In genomic region chr20:61494763-61495595, GRCh38 we compare ENCODE assay signal across 17 cellular contexts.
DNase-seq lines count a peak whose midpoint lies in the region; ATAC-seq and TF ChIP-seq lines count a peak whose summit lies in the region.
"Had no signal": no experiment of that assay in that cellular context is flagged by ENCODE, and none has a peak within 500 bp of the region (broad histone marks: within the 10 kb centered on the region; RNA-seq: fewer than 3 reads in every experiment).

No MANE protein-coding gene starts in this region.

- peak overlapping the region; percentile 24 for H3K27ac Mint-ChIP-seq in endodermal cell
- H3K27ac Mint-ChIP-seq in osteocyte (ENCODE audit: unreplicated experiment): no peak overlapping the region
- no peak overlapping the region for H3K27ac Mint-ChIP-seq in natural killer cell
- H3K27ac Mint-ChIP-seq in CD8-positive, alpha-beta T cell: no peak overlapping the region
- H3K27ac Mint-ChIP-seq: CD4-positive, alpha-beta T cell had no signal

- no peak overlapping the region for H3K27ac ChIP-seq in OCI-LY7 (ENCODE audit: low read depth, low read length, poor library complexity, severe bottlenecking)
- no peak overlapping the region for H3K27ac ChIP-seq in endodermal cell (ENCODE audit: low read depth, low read length)
- no peak overlapping the region for H3K27ac ChIP-seq in A673 (ENCODE audit: low read depth, low read length, poor library complexity, severe bottlenecking)
- H3K27ac ChIP-seq in CD8-positive, alpha-beta T cell (ENCODE audit: low read depth, low read length): no peak overlapping the region
- H3K27ac ChIP-seq: A549, HL-60 had no signal

- H3K4me3 ChIP-seq in Loucy (ENCODE audit: low read length, poor library complexity, severe bottlenecking) (no peak overlapping the region), OCI-LY7 (ENCODE audit: low read depth, low read length, poor library complexity, severe bottlenecking) (no peak overlapping the region), endodermal cell (ENCODE audit: low read length) (no peak overlapping the region), A673 (ENCODE audit: low read depth, low read length, poor library complexity, severe bottlenecking) (no peak overlapping the region)
- no peak overlapping the region for H3K4me3 ChIP-seq in CD8-positive, alpha-beta T cell (ENCODE audit: low read depth, low read length)
- H3K4me3 ChIP-seq: A549, HAP-1 had no signal

- H3K36me3 ChIP-seq in Loucy (ENCODE audit: insufficient read depth, low read length) (no peaks in the 10 kb centered on the region), OCI-LY7 (ENCODE audit: insufficient read depth, low read length) (no peaks in the 10 kb centered on the region), endodermal cell (ENCODE audit: control insufficient read depth, insufficient read depth, low read length) (no peaks in the 10 kb centered on the region), A673 (ENCODE audit: insufficient read depth, low read length, poor library complexity, severe bottlenecking) (no peaks in the 10 kb centered on the region)
- no peaks in the 10 kb centered on the region for H3K36me3 ChIP-seq in CD8-positive, alpha-beta T cell (ENCODE audit: insufficient read depth, low read length)
- H3K36me3 ChIP-seq: HAP-1 had no signal

- H3F3A ChIP-seq in Loucy (ENCODE audit: low read depth): peaks cover 10% of the 10 kb centered on the region; the same call in 1 of the 2 replicates

- CTCF ChIA-PET in OCI-LY7 (lab: Charles Lee; ENCODE audit: unreplicated experiment) (no interaction called here), A673 (lab: Charles Lee) (no interaction called here)
- CTCF ChIA-PET in CD8-positive, alpha-beta T cell (lab: Charles Lee): no interaction called here

- no peaks in the 10 kb centered on the region for H4K20me1 ChIP-seq in Loucy (ENCODE audit: insufficient read depth, low read length, poor library complexity, severe bottlenecking)
- H4K20me1 ChIP-seq in OCI-LY7 (ENCODE audit: insufficient read depth, low read length): no peaks in the 10 kb centered on the region

- peaks cover 3% of the 10 kb centered on the region; the same call in 1 of the 2 replicates for H3K9me3 ChIP-seq in Loucy (ENCODE audit: insufficient read depth, low read depth, low read length)
- peaks cover 5% of the 10 kb centered on the region; the same call in 1 of the 2 replicates for H3K9me3 ChIP-seq in OCI-LY7 (ENCODE audit: low read length)
- H3K9me3 ChIP-seq in endodermal cell (ENCODE audit: control insufficient read depth, low read length): no peaks in the 10 kb centered on the region
- no peaks in the 10 kb centered on the region for H3K9me3 ChIP-seq in A673 (ENCODE audit: low read depth, low read length, poor library complexity, severe bottlenecking)
- H3K9me3 ChIP-seq in CD8-positive, alpha-beta T cell (ENCODE audit: low read length): no peaks in the 10 kb centered on the region
- H3K9me3 ChIP-seq: A549, HAP-1 had no signal

- no peak for ATAC-seq in natural killer cell
- no peak for ATAC-seq in CD8-positive, alpha-beta T cell
- ATAC-seq: A549 had no signal

- H3K4me2 ChIP-seq in Loucy (ENCODE audit: low read depth, low read length, poor library complexity, severe bottlenecking) (peak overlapping the region; percentile 85), OCI-LY7 (ENCODE audit: low read length) (no peak overlapping the region)
- H3K4me2 ChIP-seq: A549 had no signal

- BruUV-seq in OCI-LY7 (replicated peaks; lab: Mats Ljungman, UMichigan) (no TSS peak), A673 (replicated peaks; lab: Mats Ljungman, UMichigan) (no TSS peak)

- H3K27me3 ChIP-seq in Loucy (ENCODE audit: insufficient read depth, low read length, poor library complexity, severe bottlenecking) (no peaks in the 10 kb centered on the region), endodermal cell (ENCODE audit: control insufficient read depth, insufficient read depth, low read length, poor library complexity, severe bottlenecking) (no peaks in the 10 kb centered on the region), A673 (replicated peaks; ENCODE audit: insufficient read depth, low read depth, low read length, poor library complexity) (peaks cover 5% of the 10 kb centered on the region)
- H3K27me3 ChIP-seq in CD8-positive, alpha-beta T cell (ENCODE audit: insufficient read depth, low read length): no peaks in the 10 kb centered on the region

- 91 to 94% methylated on average over 13 to 22 of the region's 22 CpGs for WGBS in endodermal cell (ENCODE audit: insufficient coverage in 1 of 2, insufficient read length in 1 of 2), 2 experiments

- intact Hi-C loops in OCI-LY7 (cut with micrococcal nuclease; ENCODE audit: unreplicated experiment) (no loop called here), natural killer cell (cut with micrococcal nuclease) (no loop called here), A673 (cut with micrococcal nuclease; ENCODE audit: unreplicated experiment) (no loop called here)
- intact Hi-C loops in CD8-positive, alpha-beta T cell (cut with DNase I, micrococcal nuclease): no loop called here

- H3K9me3 Mint-ChIP-seq in endodermal cell: no peaks in the 10 kb centered on the region
- H3K9me3 Mint-ChIP-seq in osteocyte (ENCODE audit: unreplicated experiment): no peaks in the 10 kb centered on the region
- peaks cover 0 to 2% of the 10 kb centered on the region in 2 donors for H3K9me3 Mint-ChIP-seq in natural killer cell
- H3K9me3 Mint-ChIP-seq in CD8-positive, alpha-beta T cell: no peaks in the 10 kb centered on the region
- H3K9me3 Mint-ChIP-seq: CD4-positive, alpha-beta T cell had no signal

- no peak overlapping the region for H3K4me3 Mint-ChIP-seq in endodermal cell
- no peak overlapping the region for H3K4me3 Mint-ChIP-seq in osteocyte (ENCODE audit: unreplicated experiment)
- H3K4me3 Mint-ChIP-seq in natural killer cell: no peak overlapping the region
- no peak overlapping the region for H3K4me3 Mint-ChIP-seq in CD8-positive, alpha-beta T cell
- H3K4me3 Mint-ChIP-seq: CD4-positive, alpha-beta T cell had no signal

- H3K36me3 Mint-ChIP-seq in endodermal cell (ENCODE audit: low read depth) (no peaks in the 10 kb centered on the region), osteocyte (ENCODE audit: unreplicated experiment) (no peaks in the 10 kb centered on the region), natural killer cell (no peaks in the 10 kb centered on the region)
- no peaks in the 10 kb centered on the region for H3K36me3 Mint-ChIP-seq in CD8-positive, alpha-beta T cell

- TF ChIP-seq CTCF in Loucy (conservative IDR thresholded peaks at IDR 0.05; ENCODE audit: low read length): no peak
- TF ChIP-seq CTCF in OCI-LY7 (conservative IDR thresholded peaks at IDR 0.05; ENCODE audit: low read length): no peak
- no peak for TF ChIP-seq CTCF in endodermal cell (conservative IDR thresholded peaks at IDR 0.05)
- no peak for TF ChIP-seq CTCF in osteocyte (IDR thresholded peaks at IDR 0.05)
- no peak for TF ChIP-seq CTCF in natural killer cell (IDR thresholded peaks at IDR 0.05)
- no peak for TF ChIP-seq CTCF in A673 (conservative IDR thresholded peaks at IDR 0.05; ENCODE audit: low read depth, low read length)
- no peak for TF ChIP-seq CTCF in CD8-positive, alpha-beta T cell (IDR thresholded peaks at IDR 0.05)

- DNase-seq in OCI-LY7 (ENCODE audit: low spot score) (peak; percentile 14), endodermal cell (peak; percentile 49), osteocyte (ENCODE audit: extremely low spot score, unreplicated experiment) (peak; percentile 76), natural killer cell (no peak), A673 (ENCODE audit: low spot score) (no peak), AG08395 (ENCODE audit: low spot score) (no peak)
- no peak for DNase-seq in CD8-positive, alpha-beta T cell
- DNase-seq: AML-193; C1 segment of cervical spinal cord; CD4-positive, alpha-beta T cell; DMS79; EL; GOT3 had no signal

- peaks cover 30% of the 10 kb centered on the region for H3K4me1 Mint-ChIP-seq in endodermal cell
- H3K4me1 Mint-ChIP-seq in osteocyte (ENCODE audit: unreplicated experiment): no peaks in the 10 kb centered on the region
- no peaks in the 10 kb centered on the region for H3K4me1 Mint-ChIP-seq in natural killer cell
- no peaks in the 10 kb centered on the region for H3K4me1 Mint-ChIP-seq in CD8-positive, alpha-beta T cell (ENCODE audit: low read depth)

- peak overlapping the region; percentile 77 for H3K9ac ChIP-seq in Loucy (ENCODE audit: low read depth, low read length, poor library complexity, severe bottlenecking)
- H3K9ac ChIP-seq in endodermal cell (ENCODE audit: extremely low read depth, low read length, poor library complexity, severe bottlenecking): no peak overlapping the region

- peaks cover 6% of the 10 kb centered on the region; the same call in 1 of the 2 replicates for H3K79me2 ChIP-seq in Loucy (ENCODE audit: insufficient read depth, low read length)
- no peaks in the 10 kb centered on the region for H3K79me2 ChIP-seq in OCI-LY7 (ENCODE audit: insufficient read depth, low read depth, low read length)

- H3K9me2 ChIP-seq in Loucy (replicated peaks; ENCODE audit: low read depth, low read length) (no peaks in the 10 kb centered on the region), OCI-LY7 (ENCODE audit: insufficient read depth, low read length) (no peaks in the 10 kb centered on the region)

- H3K4me1 ChIP-seq in Loucy (ENCODE audit: insufficient read depth, low read length, poor library complexity, severe bottlenecking) (peaks cover 51% of the 10 kb centered on the region), OCI-LY7 (ENCODE audit: insufficient read depth, low read length, poor library complexity, severe bottlenecking) (peaks cover 53% of the 10 kb centered on the region), endodermal cell (ENCODE audit: control insufficient read depth, insufficient read depth, low read length) (peaks cover 3% of the 10 kb centered on the region), A673 (ENCODE audit: insufficient read depth, low read length, poor library complexity, severe bottlenecking) (no peaks in the 10 kb centered on the region)
- no peaks in the 10 kb centered on the region for H3K4me1 ChIP-seq in CD8-positive, alpha-beta T cell (ENCODE audit: insufficient read depth, low read length)
- H3K4me1 ChIP-seq: A549, HAP-1 had no signal

- H3K27me3 Mint-ChIP-seq in endodermal cell (ENCODE audit: insufficient read depth) (no peaks in the 10 kb centered on the region), osteocyte (ENCODE audit: unreplicated experiment) (no peaks in the 10 kb centered on the region), natural killer cell (ENCODE audit: low read depth in 2 of 2) (no peaks in the 10 kb centered on the region)
- H3K27me3 Mint-ChIP-seq in CD8-positive, alpha-beta T cell (ENCODE audit: low read depth): peaks cover 4% of the 10 kb centered on the region

- POLR2A ChIA-PET in OCI-LY7 (lab: Charles Lee) (interaction anchor here (0.6 to 1.0 kb wide), 3 partner anchors 9 to 456 kb away, joined by 3 read pairs; no protein-coding TSS in a partner anchor), A673 (lab: Charles Lee; ENCODE audit: low non-redundant PET) (no interaction called here)
- POLR2A ChIA-PET in CD8-positive, alpha-beta T cell (lab: Charles Lee): no interaction called here

- no peak overlapping the region for H2AFZ ChIP-seq in Loucy (ENCODE audit: low read length)
- H2AFZ ChIP-seq in OCI-LY7 (ENCODE audit: low read length): no peak overlapping the region

Comparison
In these comparisons a context has a peak if more than half of its experiments do, and no peak if none do; other contexts are left out.
1. DNase-seq: peak in OCI-LY7 (single experiment), endodermal cell (single experiment) and osteocyte (single experiment); none in natural killer cell (single experiment), A673 (single experiment), AG08395 (single experiment) and CD8-positive, alpha-beta T cell (0 of 7).